1 cellular context compared by ENCODE assay signal in the genomic region with DNA sequence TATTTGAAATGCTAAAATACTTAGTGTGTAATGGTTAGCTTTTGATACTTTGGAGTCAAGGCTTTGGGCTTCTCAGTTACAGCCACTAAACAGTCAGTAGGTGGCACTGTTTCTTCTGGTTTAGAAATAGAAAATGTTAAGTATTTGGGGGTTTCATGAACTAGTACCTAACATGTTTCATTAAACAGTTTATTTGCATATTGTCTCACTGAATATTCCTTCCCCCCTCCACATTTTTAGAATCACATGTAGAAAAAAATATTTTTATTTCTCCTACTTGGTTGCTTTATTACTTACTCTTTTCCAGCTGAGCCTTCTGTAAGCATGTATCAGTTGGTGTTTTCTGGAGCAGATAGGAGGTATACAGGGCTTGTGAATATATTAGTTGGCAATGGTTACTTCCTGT.
TF ChIP-seq lines count a peak whose summit lies in the region.

No MANE protein-coding gene starts in this region.

TF ChIP-seq in GM23338, 12 proteins besides CTCF, POLR2A, EP300 and RAD21 (continued from another document):
- TF ChIP-seq, protein P1, sequence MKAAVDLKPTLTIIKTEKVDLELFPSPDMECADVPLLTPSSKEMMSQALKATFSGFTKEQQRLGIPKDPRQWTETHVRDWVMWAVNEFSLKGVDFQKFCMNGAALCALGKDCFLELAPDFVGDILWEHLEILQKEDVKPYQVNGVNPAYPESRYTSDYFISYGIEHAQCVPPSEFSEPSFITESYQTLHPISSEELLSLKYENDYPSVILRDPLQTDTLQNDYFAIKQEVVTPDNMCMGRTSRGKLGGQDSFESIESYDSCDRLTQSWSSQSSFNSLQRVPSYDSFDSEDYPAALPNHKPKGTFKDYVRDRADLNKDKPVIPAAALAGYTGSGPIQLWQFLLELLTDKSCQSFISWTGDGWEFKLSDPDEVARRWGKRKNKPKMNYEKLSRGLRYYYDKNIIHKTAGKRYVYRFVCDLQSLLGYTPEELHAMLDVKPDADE (IDR thresholded peaks at IDR 0.05), result no peak
TF ChIP-seq in GM23338: peak in this region for 0.
